9 cellular contexts compared by ENCODE assay signal in the genomic region with DNA sequence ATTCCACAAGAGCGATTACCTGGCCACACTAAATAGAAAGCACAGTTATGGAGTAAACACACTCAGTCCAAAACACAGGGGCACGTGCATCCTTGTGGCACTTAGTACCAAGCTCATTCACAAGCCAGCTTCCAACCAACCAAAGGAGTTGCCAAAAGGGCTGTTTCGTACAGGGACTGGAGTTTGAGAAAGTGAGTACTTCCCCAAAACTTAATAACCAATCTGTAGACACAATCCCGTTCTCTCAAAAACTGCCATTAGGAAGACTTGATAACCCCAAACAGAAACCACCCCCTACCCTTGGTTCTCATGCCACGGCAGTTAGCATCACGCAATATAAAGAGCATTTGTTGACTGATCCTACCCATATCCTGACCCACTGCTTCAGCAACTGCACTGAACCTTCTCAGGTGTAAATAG.
DNase-seq lines count a peak whose midpoint lies in the region; ATAC-seq and TF ChIP-seq lines count a peak whose summit lies in the region.
"Had no signal": no experiment of that assay in that cellular context is flagged by ENCODE, and none has a peak within 500 bp of the region (broad histone marks: within the 10 kb centered on the region; RNA-seq: fewer than 3 reads in every experiment).

No MANE protein-coding gene starts in this region.

- H3K36me3 ChIP-seq in ascending aorta (no peaks in the 10 kb centered on the region), iPS-20b (ENCODE audit: insufficient read depth, low read depth, low read length) (no peaks in the 10 kb centered on the region)

- peak overlapping the region; percentile 78 for H3K4me3 Mint-ChIP-seq in stimulated activated effector memory CD8-positive, alpha-beta T cell treated with anti-CD3 and anti-CD28 coated beads, Interleukin-12 subunit alpha, Interleukin-12 subunit beta, amount 100 ng/mL, for 72 hours

- H3K9ac ChIP-seq in iPS-20b (ENCODE audit: low read depth, low read length): peak overlapping the region; percentile 56; the same call in 1 of the 2 replicates

- H3K9me3 ChIP-seq in ascending aorta (no peaks in the 10 kb centered on the region), iPS-20b (ENCODE audit: insufficient read depth, low read depth, low read length) (no peaks in the 10 kb centered on the region)

- intact Hi-C loops in ascending aorta (cut with DNase I): loop anchor here (5.0 kb wide), 3 partner anchors 55 to 140 kb away; no protein-coding TSS in a partner anchor

- no peak for TF ChIP-seq CTCF in ascending aorta (IDR thresholded peaks at IDR 0.05)

- H3K4me3 ChIP-seq in ascending aorta (peak overlapping the region; percentile 93 to 94), iPS-20b (ENCODE audit: low read length) (peak overlapping the region; percentile 72)

- peaks cover 42% of the 10 kb centered on the region for H3K4me1 Mint-ChIP-seq in stimulated activated effector memory CD8-positive, alpha-beta T cell treated with anti-CD3 and anti-CD28 coated beads, Interleukin-12 subunit alpha, Interleukin-12 subunit beta, amount 100 ng/mL, for 72 hours

- no peaks in the 10 kb centered on the region for H3K9me3 Mint-ChIP-seq in stimulated activated effector memory CD8-positive, alpha-beta T cell treated with anti-CD3 and anti-CD28 coated beads, Interleukin-12 subunit alpha, Interleukin-12 subunit beta, amount 100 ng/mL, for 72 hours

- DNase-seq in ascending aorta (ENCODE audit: low spot score in 2 of 2) (no peak), NCI-H1930 (lab: John Stamatoyannopoulos, UW) (no peak)
- no peak for DNase-seq in stimulated activated effector memory CD8-positive, alpha-beta T cell treated with anti-CD3 and anti-CD28 coated beads, Interleukin-12 subunit alpha, Interleukin-12 subunit beta, amount 100 ng/mL, for 72 hours (ENCODE audit: low spot score in 2 of 2)
- no peak for DNase-seq in stimulated activated CD4-positive, alpha-beta T cell treated with anti-CD3 and anti-CD28 coated beads, Interleukin-4, amount 100 ng/mL, for 1 hour

- H3K4me1 ChIP-seq in ascending aorta (peaks cover 0 to 12% of the 10 kb centered on the region in 2 donors), iPS-20b (ENCODE audit: insufficient read depth, low read length) (peaks cover 14% of the 10 kb centered on the region)

- ATAC-seq in GM18511 (IDR thresholded peaks at IDR 0.05; ENCODE audit: unreplicated experiment): peak; percentile 25
- peak; percentile 15 for ATAC-seq in HG03432 (IDR thresholded peaks at IDR 0.05; ENCODE audit: unreplicated experiment)
- peak; percentile 43 for ATAC-seq in stimulated activated effector memory CD8-positive, alpha-beta T cell treated with anti-CD3 and anti-CD28 coated beads, Interleukin-12 subunit alpha, Interleukin-12 subunit beta, amount 100 ng/mL, for 72 hours
- no peak for ATAC-seq in GM19023 (IDR thresholded peaks at IDR 0.05; ENCODE audit: unreplicated experiment)

- H3K27me3 ChIP-seq in ascending aorta: no peaks in the 10 kb centered on the region
- peaks cover 5% of the 10 kb centered on the region; the same call in 1 of the 2 replicates for H3K27me3 ChIP-seq in iPS-20b (ENCODE audit: insufficient read depth, low read length)

- H3K27ac ChIP-seq in ascending aorta (peak overlapping the region; percentile 66 to 85), iPS-20b (ENCODE audit: low read length) (no peak overlapping the region)
- H3K27ac ChIP-seq: VCaP had no signal

- no peak overlapping the region for H3K27ac Mint-ChIP-seq in stimulated activated effector memory CD8-positive, alpha-beta T cell treated with anti-CD3 and anti-CD28 coated beads, Interleukin-12 subunit alpha, Interleukin-12 subunit beta, amount 100 ng/mL, for 72 hours

- H3K36me3 Mint-ChIP-seq in stimulated activated effector memory CD8-positive, alpha-beta T cell treated with anti-CD3 and anti-CD28 coated beads, Interleukin-12 subunit alpha, Interleukin-12 subunit beta, amount 100 ng/mL, for 72 hours: no peaks in the 10 kb centered on the region
